1 cellular context compared by ENCODE assay signal in genomic region chr3:100278910-100279309, GRCh38.
TF ChIP-seq lines count a peak whose summit lies in the region.

No MANE protein-coding gene starts in this region.

TF ChIP-seq in K562, 482 proteins besides CTCF, POLR2A, EP300 and RAD21:
- TF ChIP-seq RBM39 (optimal IDR thresholded peaks at IDR 0.05; ENCODE audit: low read depth, low read length): no peak
- no peak for TF ChIP-seq MBD1 (CRISPR knock-in tag; IDR thresholded peaks at IDR 0.05)
- no peak for TF ChIP-seq ZNF778 (CRISPR knock-in tag; IDR thresholded peaks at IDR 0.05)
- TF ChIP-seq PHTF2 (CRISPR knock-in tag; IDR thresholded peaks at IDR 0.05): no peak
- TF ChIP-seq PRPF4 (IDR thresholded peaks at IDR 0.05; ENCODE audit: insufficient read depth, low read depth, low read length, poor library complexity, severe bottlenecking): no peak
- TF ChIP-seq KDM2B (CRISPR knock-in tag; IDR thresholded peaks at IDR 0.05): no peak
- TF ChIP-seq TFAM (CRISPR knock-in tag; conservative IDR thresholded peaks at IDR 0.05): no peak
- TF ChIP-seq HMBOX1 (IDR thresholded peaks at IDR 0.05): no peak
- TF ChIP-seq ZNF76 (CRISPR knock-in tag; IDR thresholded peaks at IDR 0.05; ENCODE audit: borderline replicate concordance): no peak
- no peak for TF ChIP-seq NRF1 (conservative IDR thresholded peaks at IDR 0.05 in 1 of 2, IDR thresholded peaks at IDR 0.05 in 1 of 2)
- no peak for TF ChIP-seq PTTG1 (tag; IDR thresholded peaks at IDR 0.05; ENCODE audit: low read depth)
- TF ChIP-seq ZFPM2 (CRISPR knock-in tag; IDR thresholded peaks at IDR 0.05): no peak
- no peak for TF ChIP-seq ZNF134 (CRISPR knock-in tag; conservative IDR thresholded peaks at IDR 0.05)
- TF ChIP-seq ZNF175 (CRISPR knock-in tag; IDR thresholded peaks at IDR 0.05; ENCODE audit: low read depth): no peak
- TF ChIP-seq ZNF12 (CRISPR knock-in tag; IDR thresholded peaks at IDR 0.05): no peak
TF ChIP-seq in K562: peak in this region for 0.
